In the genomic region with DNA sequence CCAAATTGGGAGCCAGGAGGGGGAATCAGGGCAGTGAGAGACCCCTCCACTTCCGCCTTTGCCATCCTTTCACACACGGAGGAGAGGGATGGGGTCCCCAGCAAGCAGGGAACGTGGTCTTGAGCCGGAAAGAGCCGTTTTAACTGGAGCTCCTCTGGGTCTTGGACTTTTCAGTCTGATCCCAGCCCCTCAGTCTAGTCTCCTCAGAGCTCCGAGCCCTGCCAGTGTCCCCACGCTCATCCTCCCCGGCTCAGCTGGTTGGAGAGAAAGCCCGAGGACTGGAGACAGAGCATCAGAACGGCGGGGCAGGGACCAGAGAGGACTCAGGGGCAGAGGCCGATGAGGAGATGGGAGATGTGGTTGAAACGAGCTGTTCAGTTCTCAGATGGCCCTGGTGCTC, we compare ENCODE assay signal across 8 cellular contexts. TPM values are rescaled to one million over a fixed set of nuclear protein-coding genes. Genes with fewer than 3 reads are reported as not detected.
DNase-seq lines count a peak whose midpoint lies in the region; ATAC-seq and TF ChIP-seq lines count a peak whose summit lies in the region.

No MANE protein-coding gene starts in this region.

- H3K4me1 Mint-ChIP-seq in activated naive CD8-positive, alpha-beta T cell treated with anti-CD3 and anti-CD28 coated beads for 36 hours = peaks cover 4% of the 10 kb centered on the region

- H3K36me3 ChIP-seq in ACC112 (ENCODE audit: insufficient read depth, low read length) (no peaks in the 10 kb centered on the region), HAP-1 (replicated peaks) (no peaks in the 10 kb centered on the region), mesendoderm (ENCODE audit: control insufficient read depth, insufficient read depth, low read length) (no peaks in the 10 kb centered on the region), osteoblast (ENCODE audit: insufficient read depth, low read length) (no peaks in the 10 kb centered on the region)

- H4K8ac ChIP-seq in mesendoderm (ENCODE audit: low read depth, low read length) = no peak overlapping the region

- no peaks in the 10 kb centered on the region for H3K4me1 ChIP-seq in ACC112 (ENCODE audit: control insufficient read depth, insufficient read depth, low read length, unreplicated experiment)
- peaks cover 12% of the 10 kb centered on the region for H3K4me1 ChIP-seq in HAP-1
- H3K4me1 ChIP-seq in mesendoderm (ENCODE audit: control insufficient read depth, low read depth, low read length) = no peaks in the 10 kb centered on the region
- no peaks in the 10 kb centered on the region for H3K4me1 ChIP-seq in osteoblast (ENCODE audit: insufficient read depth, low read length)

- H3K36me3 Mint-ChIP-seq in activated naive CD8-positive, alpha-beta T cell treated with anti-CD3 and anti-CD28 coated beads for 36 hours = no peaks in the 10 kb centered on the region

- H3K23ac ChIP-seq in mesendoderm (ENCODE audit: low read length) = no peak overlapping the region

- H3K27ac Mint-ChIP-seq in activated naive CD8-positive, alpha-beta T cell treated with anti-CD3 and anti-CD28 coated beads for 36 hours = no peak overlapping the region

- DNase-seq in HAP-1 (ENCODE audit: low spot score in 2 of 2) (no peak), mesendoderm (no peak), osteoblast (ENCODE audit: insufficient read length, low spot score, missing footprints) (no peak), HK-2 (ENCODE audit: unreplicated experiment) (no peak)
- no peak for DNase-seq in activated naive CD8-positive, alpha-beta T cell treated with anti-CD3 and anti-CD28 coated beads for 36 hours

- H4K5ac ChIP-seq in mesendoderm (ENCODE audit: low read length) = no peak overlapping the region

- WGBS in mesendoderm (ENCODE audit: extremely low coverage, insufficient coverage, low lambda C conversion rate) = no CpG with 5 or more reads among the region's 13 CpGs

- ATAC-seq in GM18907 (IDR thresholded peaks at IDR 0.05; ENCODE audit: unreplicated experiment) = no peak
- no peak for ATAC-seq in GM21526 (IDR thresholded peaks at IDR 0.05; ENCODE audit: low FRiP score, unreplicated experiment)

- H3K79me1 ChIP-seq in mesendoderm (ENCODE audit: low read length) = no peaks in the 10 kb centered on the region

- no peak overlapping the region for H2BK5ac ChIP-seq in mesendoderm (ENCODE audit: low read length)

- H4K20me1 ChIP-seq in osteoblast (ENCODE audit: insufficient read depth, low read length) = no peaks in the 10 kb centered on the region

- H3K9me3 Mint-ChIP-seq in activated naive CD8-positive, alpha-beta T cell treated with anti-CD3 and anti-CD28 coated beads for 36 hours = no peaks in the 10 kb centered on the region

- H3K27me3 Mint-ChIP-seq in activated naive CD8-positive, alpha-beta T cell treated with anti-CD3 and anti-CD28 coated beads for 36 hours = peaks cover 1% of the 10 kb centered on the region

- peak overlapping the region; percentile 53 for H3K9ac ChIP-seq in mesendoderm (ENCODE audit: low read length)

- H3K79me2 ChIP-seq in ACC112 (ENCODE audit: control insufficient read depth, insufficient read depth, low read length, unreplicated experiment) (no peaks in the 10 kb centered on the region), mesendoderm (ENCODE audit: control insufficient read depth, insufficient read depth, low read length) (no peaks in the 10 kb centered on the region), osteoblast (ENCODE audit: insufficient read depth, low read length) (no peaks in the 10 kb centered on the region)

- no peak overlapping the region for H2AK5ac ChIP-seq in mesendoderm (ENCODE audit: low read length)

- H3K27ac ChIP-seq in ACC112 (ENCODE audit: low read depth, low read length) (no peak overlapping the region), mesendoderm (ENCODE audit: low read depth, low read length) (no peak overlapping the region), osteoblast (ENCODE audit: low read depth, low read length) (no peak overlapping the region)

- H3K9me3 ChIP-seq in HAP-1 (no peaks in the 10 kb centered on the region), osteoblast (ENCODE audit: low read depth, low read length) (no peaks in the 10 kb centered on the region)

- H2BK120ac ChIP-seq in mesendoderm (ENCODE audit: low read depth, low read length) = no peak overlapping the region

- H3K4me3 Mint-ChIP-seq in activated naive CD8-positive, alpha-beta T cell treated with anti-CD3 and anti-CD28 coated beads for 36 hours = peak overlapping the region; percentile 73

- H2AFZ ChIP-seq in ACC112 (ENCODE audit: low read length, unreplicated experiment) (peak overlapping the region; percentile 87), osteoblast (ENCODE audit: low read length) (no peak overlapping the region)

- H3K4ac ChIP-seq in mesendoderm (ENCODE audit: low read depth, low read length) = no peak overlapping the region

- TF ChIP-seq CTCF in osteoblast (IDR thresholded peaks at IDR 0.05; ENCODE audit: extremely low read depth, low read depth, low read length) = no peak

- H3K4me2 ChIP-seq in mesendoderm (ENCODE audit: low read length) (peak overlapping the region; percentile 35), osteoblast (ENCODE audit: insufficient read depth, low read length) (no peak overlapping the region)

- no peak overlapping the region for H3K18ac ChIP-seq in mesendoderm (ENCODE audit: low read length)

- H3K27me3 ChIP-seq in ACC112 (ENCODE audit: insufficient read depth, low read length) (peaks cover 31% of the 10 kb centered on the region), HAP-1 (ENCODE audit: low read depth) (peaks cover 2% of the 10 kb centered on the region; the same call in 1 of the 2 replicates), mesendoderm (ENCODE audit: insufficient read depth, low read length, poor library complexity) (no peaks in the 10 kb centered on the region), osteoblast (ENCODE audit: insufficient read depth, low read length) (peaks cover 66% of the 10 kb centered on the region)

- H2BK15ac ChIP-seq in mesendoderm (replicated peaks; ENCODE audit: low read depth) = no peak overlapping the region

- in situ Hi-C loops in HAP-1 (cut with MboI; ENCODE audit: low sequenced_read_pairs) = no loop called here

- peak overlapping the region; percentile 77 for H3K4me3 ChIP-seq in ACC112 (ENCODE audit: low read depth, low read length)
- peak overlapping the region; percentile 22 for H3K4me3 ChIP-seq in HAP-1
- no peak overlapping the region for H3K4me3 ChIP-seq in mesendoderm (ENCODE audit: low read length)
- H3K4me3 ChIP-seq in osteoblast (ENCODE audit: insufficient read depth, low read length) = no peak overlapping the region

- peak overlapping the region; percentile 75 for H3K56ac ChIP-seq in mesendoderm (ENCODE audit: low read length)

RNA-seq across cellular contexts. Expression of a gene that starts 26.1 kb away (rescaled TPM):
- total RNA-seq in activated naive CD8-positive, alpha-beta T cell treated with anti-CD3 and anti-CD28 coated beads for 36 hours = 1 to 10 TPM in 1 of 2 experiments, under 1 TPM in 1; 0.74 to 1.1 TPM
- polyA plus RNA-seq in mesendoderm (2013, experiment 1 of 2) = 0.10 TPM
- polyA plus RNA-seq in mesendoderm (2013, experiment 2 of 2) = 0.04 TPM
- total RNA-seq in osteoblast = not detected in 2 replicates

Comparison
In these comparisons a context has a peak if more than half of its experiments do, and no peak if none do; other contexts are left out.
1. H3K4me3 ChIP-seq: peak in ACC112 (single experiment) and HAP-1 (single experiment); none in mesendoderm (single experiment) and osteoblast (single experiment).